1 cellular context compared by ENCODE assay signal in the genomic region with DNA sequence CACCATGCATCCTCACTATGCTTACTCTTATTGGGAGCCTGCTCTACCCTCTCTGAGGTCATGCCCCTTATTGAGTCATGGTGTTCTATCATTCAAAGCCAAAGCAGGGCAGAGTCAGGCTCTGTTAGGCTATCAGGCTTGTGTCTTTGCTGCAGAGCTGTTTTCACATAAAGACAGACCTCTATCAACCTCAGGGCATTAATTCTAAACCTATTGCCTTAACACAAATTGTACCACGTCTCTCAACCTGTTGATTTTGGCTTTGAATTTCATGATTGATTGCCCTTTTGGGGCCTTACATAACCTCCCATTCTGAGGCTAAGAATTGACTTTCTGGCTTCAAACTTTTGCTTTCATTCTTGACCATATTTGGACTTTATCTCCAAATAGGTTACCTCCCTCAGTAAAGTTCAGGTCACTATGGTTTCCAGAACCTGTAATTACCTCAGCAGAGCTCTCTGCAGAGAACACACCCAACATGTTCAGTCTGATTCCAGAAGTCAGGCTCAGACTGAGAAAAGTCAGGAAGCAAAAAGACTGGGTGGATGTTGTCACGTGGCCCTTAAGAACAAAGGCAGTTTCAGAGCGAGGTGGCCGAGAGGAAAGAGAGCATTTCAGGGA.
TF ChIP-seq lines count a peak whose summit lies in the region.

No MANE protein-coding gene starts in this region.

TF ChIP-seq in K562, 482 proteins besides CTCF, POLR2A, EP300 and RAD21 (continued from another document):
- TF ChIP-seq, protein P1, sequence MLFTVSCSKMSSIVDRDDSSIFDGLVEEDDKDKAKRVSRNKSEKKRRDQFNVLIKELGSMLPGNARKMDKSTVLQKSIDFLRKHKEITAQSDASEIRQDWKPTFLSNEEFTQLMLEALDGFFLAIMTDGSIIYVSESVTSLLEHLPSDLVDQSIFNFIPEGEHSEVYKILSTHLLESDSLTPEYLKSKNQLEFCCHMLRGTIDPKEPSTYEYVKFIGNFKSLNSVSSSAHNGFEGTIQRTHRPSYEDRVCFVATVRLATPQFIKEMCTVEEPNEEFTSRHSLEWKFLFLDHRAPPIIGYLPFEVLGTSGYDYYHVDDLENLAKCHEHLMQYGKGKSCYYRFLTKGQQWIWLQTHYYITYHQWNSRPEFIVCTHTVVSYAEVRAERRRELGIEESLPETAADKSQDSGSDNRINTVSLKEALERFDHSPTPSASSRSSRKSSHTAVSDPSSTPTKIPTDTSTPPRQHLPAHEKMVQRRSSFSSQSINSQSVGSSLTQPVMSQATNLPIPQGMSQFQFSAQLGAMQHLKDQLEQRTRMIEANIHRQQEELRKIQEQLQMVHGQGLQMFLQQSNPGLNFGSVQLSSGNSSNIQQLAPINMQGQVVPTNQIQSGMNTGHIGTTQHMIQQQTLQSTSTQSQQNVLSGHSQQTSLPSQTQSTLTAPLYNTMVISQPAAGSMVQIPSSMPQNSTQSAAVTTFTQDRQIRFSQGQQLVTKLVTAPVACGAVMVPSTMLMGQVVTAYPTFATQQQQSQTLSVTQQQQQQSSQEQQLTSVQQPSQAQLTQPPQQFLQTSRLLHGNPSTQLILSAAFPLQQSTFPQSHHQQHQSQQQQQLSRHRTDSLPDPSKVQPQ (CRISPR knock-in tag; IDR thresholded peaks at IDR 0.05; ENCODE audit: borderline replicate concordance) = no peak
